Comparison of ENCODE assay signal across 8 cellular contexts in genomic region chr14:92778868-92779565, GRCh38. TPM values are rescaled to one million over a fixed set of nuclear protein-coding genes. Genes with fewer than 3 reads are reported as not detected.
A peak's percentile ranks its signal among the peaks of the same experiment; 100 is the strongest.
DNase-seq lines count a peak whose midpoint lies in the region; ATAC-seq, FAIRE-seq and TF ChIP-seq lines count a peak whose summit lies in the region.
"Not testable (repeated sequence)": the region's sequence is repeated elsewhere in the genome, so short reads cannot be mapped to it uniquely, and the experiment has no call there.

No MANE protein-coding gene starts in this region.

- not testable (repeated sequence) for H2AFZ ChIP-seq in GM12878 (ENCODE audit: control insufficient read depth, low read depth, low read length)

- not testable (repeated sequence) for H3K36me3 Mint-ChIP-seq in CD14-positive monocyte

- not testable (repeated sequence) for H4K20me1 ChIP-seq in GM12878 (ENCODE audit: control insufficient read depth, insufficient read depth)

- not testable (repeated sequence) for H3K27me3 Mint-ChIP-seq in CD14-positive monocyte (ENCODE audit: low read depth in 3 of 3)

- DNase-seq in CD14-positive monocyte (ENCODE audit: low spot score); GM19239 (ENCODE audit: insufficient read length, low spot score); GM12878 (ENCODE audit: low read depth, low spot score); left lobe of liver (ENCODE audit: low spot score): not testable (repeated sequence)
- DNase-seq in NCI-H446 treated with DMSO at 0.1 percent for 48 hours (lab: John Stamatoyannopoulos, UW): peak; percentile 24
- peak; percentile 17 to 45 for DNase-seq in SJCRH30
- peak; percentile 20 for DNase-seq in small intestine

- BruUV-seq in GM12878 (replicated peaks; lab: Mats Ljungman, UMichigan): not testable (repeated sequence)

- not testable (repeated sequence) for TF ChIP-seq POLR2A in GM12878 (IDR thresholded peaks at IDR 0.05; ENCODE audit: low read depth, low read length)

- TF ChIP-seq EP300 in Ishikawa (IDR thresholded peaks at IDR 0.05; ENCODE audit: borderline replicate concordance); GM12878 (IDR thresholded peaks at IDR 0.05; ENCODE audit: borderline replicate concordance in 1 of 2, control insufficient read depth in 1 of 2, low read depth in 2 of 2, low read length in 2 of 2): not testable (repeated sequence)

- peaks cover 40% of the 10 kb centered on the region for H3K4me1 Mint-ChIP-seq in CD14-positive monocyte

- not testable (repeated sequence) for H3K9me3 ChIP-seq in SJCRH30 (replicated peaks); GM12878 (replicated peaks; ENCODE audit: control insufficient read depth, insufficient read depth, low read length); small intestine (ENCODE audit: control insufficient read depth, low read depth)

- H3K4me3 ChIP-seq in SJCRH30; GM12878; small intestine (ENCODE audit: low read depth in 1 of 2, low read length in 2 of 2): not testable (repeated sequence)

- not testable (repeated sequence) for H3K27ac ChIP-seq in SJCRH30; GM12878 (ENCODE audit: control insufficient read depth, insufficient read depth); small intestine (ENCODE audit: low read depth in 1 of 2, low read length in 1 of 2)

- in situ Hi-C loops in GM12878 (cut with MboI): loop anchor here (10.0 kb wide), 1 partner anchor 194 kb away; no protein-coding TSS in a partner anchor

- H3K27me3 ChIP-seq in SJCRH30; GM12878 (replicated peaks in 1 of 2; ENCODE audit: control insufficient read depth in 2 of 2, insufficient read depth in 2 of 2, low read length in 1 of 2); small intestine (ENCODE audit: control insufficient read depth in 2 of 2, insufficient read depth in 2 of 2, low read length in 2 of 2): not testable (repeated sequence)

- peak; percentile 98 for FAIRE-seq in GM19239 (lab: Jason Lieb, UNC)
- peak; percentile 75 for FAIRE-seq in GM12878 (lab: Jason Lieb, UNC)
- FAIRE-seq in small intestine (lab: Jason Lieb, UNC): not testable (repeated sequence)

- not testable (repeated sequence) for H3K4me1 ChIP-seq in SJCRH30; small intestine (ENCODE audit: control insufficient read depth in 2 of 2, insufficient read depth in 1 of 2, low read depth in 1 of 2, low read length in 1 of 2)
- peaks cover 24% of the 10 kb centered on the region for H3K4me1 ChIP-seq in GM12878 (ENCODE audit: control insufficient read depth, insufficient read depth, low read length)

- POLR2A ChIA-PET in GM12878 (lab: Charles Lee): interaction anchor here (0.5 to 0.6 kb wide), 2 partner anchors 131 to 363 kb away, joined by 3 to 4 read pairs; no protein-coding TSS in a partner anchor

- SMC1A ChIA-PET in GM12878 (lab: Charles Lee; ENCODE audit: uncharacterized antibody, unreplicated experiment): interaction anchor here (1.2 to 10.8 kb wide), 7 partner anchors 11 to 71 kb away, joined by 3 to 151 read pairs (median 8); no protein-coding TSS in a partner anchor

- not testable (repeated sequence) for TF ChIP-seq CTCF in CD14-positive monocyte (IDR thresholded peaks at IDR 0.05); GM12878 (IDR thresholded peaks at IDR 0.05 in 2 of 3, conservative IDR thresholded peaks at IDR 0.05 in 1 of 3; ENCODE audit: control insufficient read depth in 2 of 3, extremely low read depth in 1 of 3, insufficient read depth in 1 of 3, low read depth in 3 of 3, low read length in 3 of 3)

- 100% methylated on average over 1 of the region's 3 CpGs for WGBS in GM12878 (ENCODE audit: insufficient coverage, insufficient replicate concordance, low lambda C conversion rate, missing lambda C conversion rate)
- WGBS in small intestine, 3 donors: 81 to 100% (median 91%) methylated on average over 2 of the region's 3 CpGs

- not testable (repeated sequence) for H3K79me2 ChIP-seq in GM12878 (ENCODE audit: control insufficient read depth, insufficient read depth, low read length)

- H3K9me3 Mint-ChIP-seq in CD14-positive monocyte: not testable (repeated sequence)

- intact Hi-C loops in CD14-positive monocyte (cut with micrococcal nuclease); GM12878 (cut with micrococcal nuclease; ENCODE audit: unreplicated experiment): not testable (repeated sequence)

- TF ChIP-seq RAD21 in Ishikawa (IDR thresholded peaks at IDR 0.05; ENCODE audit: low read depth); GM12878 (IDR thresholded peaks at IDR 0.05; ENCODE audit: insufficient read depth, low read depth, low read length): not testable (repeated sequence)

- RAD21 ChIA-PET in GM12878 (lab: Charles Lee; ENCODE audit: unreplicated experiment): interaction anchor here (1.3 to 9.4 kb wide), 2 partner anchors 31 to 64 kb away, joined by 5 to 106 read pairs; partner anchors contain the start of gene LGMN

- H3K4me3 Mint-ChIP-seq in CD14-positive monocyte: not testable (repeated sequence)

- ATAC-seq in GM12878 (peak; percentile 61), left lobe of liver (peak; percentile 45)

- not testable (repeated sequence) for H3K4me2 ChIP-seq in GM12878 (ENCODE audit: control insufficient read depth, insufficient read depth)

- H3K36me3 ChIP-seq in SJCRH30; GM12878 (ENCODE audit: control insufficient read depth in 2 of 2, insufficient read depth in 2 of 2, low read length in 1 of 2); small intestine (ENCODE audit: control insufficient read depth in 2 of 2, insufficient read depth in 2 of 2, low read length in 2 of 2): not testable (repeated sequence)

- H3K9ac ChIP-seq in GM12878 (ENCODE audit: control insufficient read depth, insufficient read depth, low read length): not testable (repeated sequence)

- CTCF ChIA-PET in GM12878 (lab: Yijun Ruan, JAX): interaction anchor here (0.8 to 1.6 kb wide), 5 partner anchors 64 to 93 kb away, joined by 3 to 8 read pairs (median 4); no protein-coding TSS in a partner anchor

- peak overlapping the region; percentile 46 to 78 (median 75) for H3K27ac Mint-ChIP-seq in CD14-positive monocyte

TF ChIP-seq in Ishikawa, 13 proteins besides CTCF, POLR2A, EP300 and RAD21 (continues in another document):
- TF ChIP-seq MAX (IDR thresholded peaks at IDR 0.05): 0 out of 2 replicates have a peak, but pooled peaks have one; percentile 23

TF ChIP-seq in GM12878, 131 proteins besides CTCF, POLR2A, EP300 and RAD21 (continues in another document):
- TF ChIP-seq CREM (IDR thresholded peaks at IDR 0.05; ENCODE audit: low read depth): 0 out of 2 replicates have a peak, but pooled peaks have one; percentile 9
- peak; percentile 67 to 68 for TF ChIP-seq IKZF2 (IDR thresholded peaks at IDR 0.05)
- peak; percentile 72; the same call in 1 of the 2 replicates for TF ChIP-seq SPI1 (IDR thresholded peaks at IDR 0.05; ENCODE audit: borderline replicate concordance, insufficient read depth, low read depth, low read length)

RNA-seq across cellular contexts. Expression of gene GOLGA5, which starts 15.1 kb away (rescaled TPM):
- polyA plus RNA-seq in CD14-positive monocyte: 10 to 100 TPM; 12.4 to 19.0 TPM
- total RNA-seq in SJCRH30 (2014; rRNA removed; shearing (Covaris generic)): 21.6 and 22.2 TPM in 2 replicates
- total RNA-seq in GM12878 (2013; cell fraction: nucleolus; rRNA removed): 28.4 and 31.3 TPM in 2 replicates
- total RNA-seq in GM12878 (2014; rRNA removed): 15.6 and 18.6 TPM in 2 replicates
- total RNA-seq in GM12878 (2014; rRNA removed; fragmentation: Illumina TruSeq; extraction: Trizol): 23.6 and 23.8 TPM in 2 replicates
- total RNA-seq in GM12878 (2021): 16.0 and 16.5 TPM in 2 replicates
- 12.9 TPM for polyA plus RNA-seq in GM12878 (2011; ENCODE audit: low read depth)
- 21.5 and 31.3 TPM in 2 replicates for polyA plus RNA-seq in GM12878 (2011; rRNA removed)
- 10.0 and 11.8 TPM in 2 replicates for polyA plus RNA-seq in GM12878 (2011; cell fraction: cytosol; rRNA removed)
- 12.1 and 12.3 TPM in 2 replicates for polyA plus RNA-seq in GM12878 (2011; cell fraction: nucleus; rRNA removed)
- 18.0 and 20.7 TPM in 2 replicates for polyA plus RNA-seq in GM12878 (2012)
- polyA plus RNA-seq in GM12878 (2014; fragmentation: Illumina TruSeq; extraction: Trizol): 25.8 and 31.6 TPM in 2 replicates
- polyA plus RNA-seq in GM12878 (2014; fragmentation: Nextera tagmentation; extraction: Ambion mirVana): 10 to 100 TPM; 10.9 to 13.9 TPM
- polyA plus RNA-seq in GM12878 (2014; rRNA removed): 15.5 and 17.9 TPM in 2 replicates
- 10 to 100 TPM; 23.9 to 30.1 TPM for polyA plus RNA-seq in GM12878 (2016; fragmentation: Nextera tagmentation; extraction: Ambion mirVana)
- 9.5 and 14.2 TPM in 2 replicates for polyA minus RNA-seq in GM12878 (2011; rRNA and poly(A)+ RNA removed)
- 7.3 and 9.5 TPM in 2 replicates for polyA minus RNA-seq in GM12878 (2011; cell fraction: cytosol; rRNA and poly(A)+ RNA removed)
- polyA minus RNA-seq in GM12878 (2011; cell fraction: nucleus; rRNA and poly(A)+ RNA removed): 6.8 and 10.0 TPM in 2 replicates
- total RNA-seq in left lobe of liver: 20.9 TPM
- polyA plus RNA-seq in small intestine: 10 to 100 TPM; 21.9 to 53.9 (median 32.2) TPM

RNA-seq across cellular contexts. Expression of gene LGMN, which starts 30.6 kb away (rescaled TPM):
- polyA plus RNA-seq in CD14-positive monocyte: 1 to 10 TPM; 1.7 to 3.3 TPM
- total RNA-seq in SJCRH30 (2014; rRNA removed; shearing (Covaris generic)): 30.9 and 33.7 TPM in 2 replicates
- total RNA-seq in GM12878 (2013; cell fraction: nucleolus; rRNA removed): 344 and 379 TPM in 2 replicates
- total RNA-seq in GM12878 (2014; rRNA removed): 3.7 and 4.2 TPM in 2 replicates
- 2.6 and 3.4 TPM in 2 replicates for total RNA-seq in GM12878 (2014; rRNA removed; fragmentation: Illumina TruSeq; extraction: Trizol)
- 3.3 and 3.5 TPM in 2 replicates for total RNA-seq in GM12878 (2021)
- 39.2 TPM for polyA plus RNA-seq in GM12878 (2011; ENCODE audit: low read depth)
- 134 and 192 TPM in 2 replicates for polyA plus RNA-seq in GM12878 (2011; rRNA removed)
- polyA plus RNA-seq in GM12878 (2011; cell fraction: cytosol; rRNA removed): 157 and 254 TPM in 2 replicates
- polyA plus RNA-seq in GM12878 (2011; cell fraction: nucleus; rRNA removed): 130 and 231 TPM in 2 replicates
- polyA plus RNA-seq in GM12878 (2012): 66.3 and 79.3 TPM in 2 replicates
- 4.3 and 4.4 TPM in 2 replicates for polyA plus RNA-seq in GM12878 (2014; fragmentation: Illumina TruSeq; extraction: Trizol)
- 1 to 10 TPM in 1 of 2 experiments, under 1 TPM in 1; 0.71 to 1.1 TPM for polyA plus RNA-seq in GM12878 (2014; fragmentation: Nextera tagmentation; extraction: Ambion mirVana)
- polyA plus RNA-seq in GM12878 (2014; rRNA removed): 3.4 and 3.9 TPM in 2 replicates
- polyA plus RNA-seq in GM12878 (2016; fragmentation: Nextera tagmentation; extraction: Ambion mirVana): 10 to 100 TPM; 11.1 to 11.3 TPM
- 119 and 127 TPM in 2 replicates for polyA minus RNA-seq in GM12878 (2011; rRNA and poly(A)+ RNA removed)
- 25.0 and 25.4 TPM in 2 replicates for polyA minus RNA-seq in GM12878 (2011; cell fraction: cytosol; rRNA and poly(A)+ RNA removed)
- polyA minus RNA-seq in GM12878 (2011; cell fraction: nucleus; rRNA and poly(A)+ RNA removed): 37.6 and 39.7 TPM in 2 replicates
- total RNA-seq in left lobe of liver: 47.0 TPM
- 10 to 100 TPM; 57.8 to 64.9 (median 59.7) TPM for polyA plus RNA-seq in small intestine
